2 cellular contexts compared by ENCODE assay signal in the genomic region with DNA sequence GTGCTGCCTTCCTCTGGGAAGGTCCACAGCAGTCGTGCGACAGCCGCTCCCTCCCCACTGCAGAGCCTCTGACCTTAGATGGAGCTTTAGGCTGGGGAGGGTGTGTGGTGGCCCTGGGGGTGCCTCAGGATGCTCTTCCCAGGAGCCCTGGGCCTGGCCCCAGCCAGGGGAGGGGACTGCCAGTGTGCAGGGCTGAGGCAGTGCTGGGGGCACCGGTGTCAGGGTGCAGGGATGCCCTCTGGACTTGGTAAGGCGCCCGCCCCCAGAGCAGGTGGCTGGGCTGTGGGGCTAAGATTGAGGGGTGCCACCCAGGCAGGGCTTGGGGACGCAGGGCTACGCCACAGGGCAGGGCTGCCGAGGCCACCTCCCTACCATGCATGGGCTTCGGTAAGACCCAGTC. TPM values are rescaled to one million over a fixed set of nuclear protein-coding genes. Genes with fewer than 3 reads are reported as not detected.
"Had no signal": no experiment of that assay in that cellular context is flagged by ENCODE, and none has a peak within 500 bp of the region (broad histone marks: within the 10 kb centered on the region; RNA-seq: fewer than 3 reads in every experiment).

No MANE protein-coding gene starts in this region.

RNA-seq across cellular contexts. Expression of gene ZDHHC11B, which starts 13.9 kb away (rescaled TPM):
- polyA plus RNA-seq: fibroblast of lung; naive thymus-derived CD8-positive, alpha-beta T cell had no signal
